8 cellular contexts compared by ENCODE assay signal in genomic region chr16:73172621-73173312, GRCh38.
A peak's percentile ranks its signal among the peaks of the same experiment; 100 is the strongest.
DNase-seq lines count a peak whose midpoint lies in the region; ATAC-seq and TF ChIP-seq lines count a peak whose summit lies in the region.

No MANE protein-coding gene starts in this region.

- H3K27ac ChIP-seq in VCaP, result peak overlapping the region; percentile 83
- H3K27ac ChIP-seq in left ventricle myocardium inferior (replicated peaks), result peak overlapping the region; percentile 81
- peak overlapping the region in 11 of 21 experiments; percentile 10 to 80 (median 43) for H3K27ac ChIP-seq in skin epidermis
- no peak overlapping the region for H3K27ac ChIP-seq in Karpas-422 (ENCODE audit: low read length)

- no peaks in the 10 kb centered on the region for H3K9me2 ChIP-seq in Karpas-422 (replicated peaks; ENCODE audit: insufficient read depth, low read length)

- intact Hi-C loops in left ventricle myocardium inferior (cut with micrococcal nuclease), result no loop called here

- H3K27me3 ChIP-seq in left ventricle myocardium inferior (ENCODE audit: low read depth), result peaks cover 13% of the 10 kb centered on the region
- no peaks in the 10 kb centered on the region for H3K27me3 ChIP-seq in Karpas-422 (ENCODE audit: low read length)

- no peak overlapping the region for H2AFZ ChIP-seq in Karpas-422 (ENCODE audit: low read length)

- no peak for ATAC-seq in GM19397 (IDR thresholded peaks at IDR 0.05; ENCODE audit: unreplicated experiment)

- H4K20me1 ChIP-seq in Karpas-422 (ENCODE audit: insufficient read depth, low read depth, low read length), result no peaks in the 10 kb centered on the region

- H3K4me3 ChIP-seq in left ventricle myocardium inferior (peak overlapping the region; percentile 34), skin epidermis (no peak overlapping the region), Karpas-422 (ENCODE audit: low read length) (no peak overlapping the region)

- H3K4me1 ChIP-seq in left ventricle myocardium inferior, result peaks cover 36% of the 10 kb centered on the region
- H3K4me1 ChIP-seq in Karpas-422 (ENCODE audit: low read length), result no peaks in the 10 kb centered on the region

- no peak overlapping the region for H3K9ac ChIP-seq in Karpas-422 (ENCODE audit: low read length)

- DNase-seq in DMS53 (lab: John Stamatoyannopoulos, UW), result peak; percentile 5
- no peak for DNase-seq in DMS53 treated with DMSO at 0.1 percent for 48 hours (lab: John Stamatoyannopoulos, UW; ENCODE audit: unreplicated experiment)
- DNase-seq in left ventricle myocardium inferior, result peak; percentile 87
- DNase-seq in Karpas-422, result no peak
- no peak for DNase-seq in GM10266 (ENCODE audit: extremely low spot score)

- no peaks in the 10 kb centered on the region for H3K36me3 ChIP-seq in left ventricle myocardium inferior
- no peaks in the 10 kb centered on the region for H3K36me3 ChIP-seq in Karpas-422 (ENCODE audit: insufficient read depth, low read length)

- H3K4me2 ChIP-seq in Karpas-422 (ENCODE audit: low read depth, low read length, poor library complexity, severe bottlenecking), result no peak overlapping the region

- H3K9me3 ChIP-seq in left ventricle myocardium inferior (replicated peaks) (no peaks in the 10 kb centered on the region), Karpas-422 (ENCODE audit: low read length) (no peaks in the 10 kb centered on the region)

- no peaks in the 10 kb centered on the region for H3K79me2 ChIP-seq in Karpas-422 (ENCODE audit: low read length)

- TF ChIP-seq CTCF in VCaP (conservative IDR thresholded peaks at IDR 0.05), result 0 out of 2 replicates have a peak, but pooled peaks have one; percentile 19
- peak; percentile 39 for TF ChIP-seq CTCF in left ventricle myocardium inferior (IDR thresholded peaks at IDR 0.05; ENCODE audit: borderline replicate concordance)
- no peak for TF ChIP-seq CTCF in GM10266 (IDR thresholded peaks at IDR 0.05; ENCODE audit: control insufficient read depth, insufficient read depth, low read depth, missing control alignments)

Comparison
In these comparisons a context has a peak if more than half of its experiments do, and no peak if none do; other contexts are left out.
1. DNase-seq: peak in DMS53 (single experiment) and left ventricle myocardium inferior (single experiment); none in DMS53 treated with DMSO at 0.1 percent for 48 hours (single experiment), Karpas-422 (single experiment) and GM10266 (single experiment).